In the genomic region with DNA sequence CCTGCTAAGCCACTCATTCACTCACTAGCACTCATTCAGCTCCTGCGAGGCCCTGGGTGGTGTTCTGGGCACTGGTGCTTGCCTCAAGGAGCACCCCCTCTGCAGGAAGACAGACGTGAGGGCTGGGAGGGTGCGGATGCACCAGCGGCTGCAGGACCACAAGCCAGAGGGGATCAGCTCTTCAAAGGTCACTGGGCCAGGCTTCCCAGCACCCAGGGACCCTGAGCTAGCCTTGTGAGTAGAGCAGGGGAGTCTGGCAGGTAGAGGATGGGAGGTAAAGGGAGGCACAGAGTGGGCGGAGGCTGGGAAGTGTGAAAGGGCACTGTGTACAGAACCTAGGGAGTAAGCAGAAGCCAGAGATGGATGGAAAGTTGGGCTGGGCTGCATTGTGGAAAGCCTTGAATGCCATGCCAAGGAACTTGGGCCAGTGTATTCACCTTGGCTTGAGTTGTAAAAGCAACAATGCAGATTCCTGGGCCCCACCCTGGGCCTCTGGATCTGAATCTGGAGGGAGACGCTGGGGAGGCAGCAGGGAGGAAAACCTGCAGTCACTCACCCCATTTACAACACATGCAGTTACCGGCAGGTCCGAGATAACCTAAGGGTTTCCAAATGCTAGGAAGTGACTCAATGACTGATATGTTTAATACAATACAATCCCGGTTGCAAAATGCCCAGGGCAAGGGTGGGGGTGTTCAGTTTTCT, we compare ENCODE assay signal across 8 cellular contexts. TPM values are rescaled to one million over a fixed set of nuclear protein-coding genes. Genes with fewer than 3 reads are reported as not detected.
DNase-seq lines count a peak whose midpoint lies in the region; ATAC-seq, FAIRE-seq and TF ChIP-seq lines count a peak whose summit lies in the region.

No MANE protein-coding gene starts in this region.

- intact Hi-C loops in Caco-2 (cut with micrococcal nuclease; ENCODE audit: unreplicated experiment) (loop anchor here (10.0 kb wide), 1 partner anchor 81 kb away; no protein-coding TSS in a partner anchor), OCI-LY7 (cut with micrococcal nuclease; ENCODE audit: unreplicated experiment) (loop anchor here (2.0 to 5.0 kb wide), 4 partner anchors 52 to 142 kb away; no protein-coding TSS in a partner anchor), heart right ventricle (cut with DNase I) (loop anchor here in 7 of 10 donors (2.0 to 10.0 kb wide), 7 partner anchors 15 to 81 kb away; no protein-coding TSS in a partner anchor)

- H3K36me3 Mint-ChIP-seq in Caco-2 (ENCODE audit: insufficient read depth, unreplicated experiment), result peaks cover 6% of the 10 kb centered on the region
- peaks cover 23% of the 10 kb centered on the region for H3K36me3 Mint-ChIP-seq in activated naive CD4-positive, alpha-beta T cell treated with anti-CD3 and anti-CD28 coated beads, Interleukin-2, amount 50 U/mL, for 24 hours

- H3K4me3 ChIP-seq in Caco-2 (ENCODE audit: low read depth, low read length) (peak overlapping the region; percentile 11; the same call in 1 of the 2 replicates), OCI-LY7 (ENCODE audit: low read depth, low read length, poor library complexity, severe bottlenecking) (peak overlapping the region; percentile 93), heart right ventricle (peak overlapping the region in 9 of 10 donors; percentile 72 to 97 (median 90)), skin epidermis (peak overlapping the region; percentile 53 to 97 (median 74))

- peak; percentile 8 to 71 (median 60) for ATAC-seq in heart right ventricle
- no peak for ATAC-seq in GM21528 (IDR thresholded peaks at IDR 0.05; ENCODE audit: low FRiP score, unreplicated experiment)
- no peak for ATAC-seq in HG03175 (IDR thresholded peaks at IDR 0.05; ENCODE audit: unreplicated experiment)

- H3K27me3 ChIP-seq in Caco-2 (replicated peaks; ENCODE audit: control insufficient read depth, insufficient read depth, low read length), result no peaks in the 10 kb centered on the region
- peaks cover 0 to 16% (median 0%) of the 10 kb centered on the region in 7 donors for H3K27me3 ChIP-seq in heart right ventricle

- H3K4me2 ChIP-seq in OCI-LY7 (ENCODE audit: low read length), result peak overlapping the region; percentile 94

- peak overlapping the region; percentile 88 for H3K4me3 Mint-ChIP-seq in Caco-2 (ENCODE audit: unreplicated experiment)
- peak overlapping the region; percentile 93 for H3K4me3 Mint-ChIP-seq in activated naive CD4-positive, alpha-beta T cell treated with anti-CD3 and anti-CD28 coated beads, Interleukin-2, amount 50 U/mL, for 24 hours

- POLR2A ChIA-PET in Caco-2 (lab: Charles Lee) (interaction anchor here (0.6 kb wide), 1 partner anchor 10 kb away, joined by 4 read pairs; no protein-coding TSS in a partner anchor), OCI-LY7 (lab: Charles Lee) (interaction anchor here (0.7 to 2.1 kb wide), 6 partner anchors 13 to 101 kb away, joined by 3 to 6 read pairs (median 3); no protein-coding TSS in a partner anchor)

- DNase-seq in Caco-2 (peak; percentile 21 to 50), OCI-LY7 (ENCODE audit: low spot score) (peak; percentile 61), heart right ventricle (peak; percentile 36 to 64), GM12891 (ENCODE audit: insufficient read length, low spot score) (no peak)

- BruUV-seq in Caco-2 (replicated peaks; lab: Mats Ljungman, UMichigan), result no TSS peak
- BruUV-seq in OCI-LY7 (replicated peaks; lab: Mats Ljungman, UMichigan), result no TSS peak

- H3K79me2 ChIP-seq in OCI-LY7 (ENCODE audit: insufficient read depth, low read depth, low read length), result peaks cover 20% of the 10 kb centered on the region; the same call in 1 of the 2 replicates

- no peaks in the 10 kb centered on the region for H3K27me3 Mint-ChIP-seq in Caco-2 (ENCODE audit: insufficient read depth, unreplicated experiment)
- no peaks in the 10 kb centered on the region for H3K27me3 Mint-ChIP-seq in activated naive CD4-positive, alpha-beta T cell treated with anti-CD3 and anti-CD28 coated beads, Interleukin-2, amount 50 U/mL, for 24 hours

- H3K9me2 ChIP-seq in OCI-LY7 (ENCODE audit: insufficient read depth, low read length), result no peaks in the 10 kb centered on the region

- H3K4me1 ChIP-seq in Caco-2 (peaks cover 32% of the 10 kb centered on the region), OCI-LY7 (ENCODE audit: insufficient read depth, low read length, poor library complexity, severe bottlenecking) (peaks cover 53% of the 10 kb centered on the region), heart right ventricle (peaks cover 0 to 68% (median 36%) of the 10 kb centered on the region in 9 donors)

- FAIRE-seq in GM12891 (lab: Jason Lieb, UNC), result no peak

- H2AFZ ChIP-seq in OCI-LY7 (ENCODE audit: low read length), result no peak overlapping the region

- H3K27ac ChIP-seq in OCI-LY7 (ENCODE audit: low read depth, low read length, poor library complexity, severe bottlenecking), result no peak overlapping the region
- H3K27ac ChIP-seq in heart right ventricle, result peak overlapping the region in 9 of 10 donors; percentile 62 to 100 (median 96)
- peak overlapping the region; percentile 8 to 100 (median 99) for H3K27ac ChIP-seq in skin epidermis

- H3K36me3 ChIP-seq in Caco-2 (ENCODE audit: control insufficient read depth, insufficient read depth, low read length) (no peaks in the 10 kb centered on the region), OCI-LY7 (ENCODE audit: insufficient read depth, low read length) (no peaks in the 10 kb centered on the region; the same call in 1 of the 2 replicates), heart right ventricle (peaks cover 0 to 23% (median 0%) of the 10 kb centered on the region in 9 donors)

- H3K27ac Mint-ChIP-seq in Caco-2 (ENCODE audit: unreplicated experiment), result peak overlapping the region; percentile 74
- peak overlapping the region; percentile 85 for H3K27ac Mint-ChIP-seq in activated naive CD4-positive, alpha-beta T cell treated with anti-CD3 and anti-CD28 coated beads, Interleukin-2, amount 50 U/mL, for 24 hours

- WGBS in heart right ventricle, 2 donors, result 34 to 37% methylated on average over 9 of the region's 9 CpGs

- peaks cover 31% of the 10 kb centered on the region for H3K4me1 Mint-ChIP-seq in Caco-2 (ENCODE audit: low read depth, unreplicated experiment)
- H3K4me1 Mint-ChIP-seq in activated naive CD4-positive, alpha-beta T cell treated with anti-CD3 and anti-CD28 coated beads, Interleukin-2, amount 50 U/mL, for 24 hours, result peaks cover 52% of the 10 kb centered on the region

- CTCF ChIA-PET in Caco-2 (lab: Charles Lee) (no interaction called here), OCI-LY7 (lab: Charles Lee; ENCODE audit: unreplicated experiment) (no interaction called here)

- TF ChIP-seq CTCF in Caco-2 (IDR thresholded peaks at IDR 0.05; ENCODE audit: insufficient read depth in 1 of 2, low read depth in 1 of 2, low read length in 1 of 2, severe bottlenecking in 1 of 2, unreplicated experiment in 1 of 2) (no peak), OCI-LY7 (conservative IDR thresholded peaks at IDR 0.05; ENCODE audit: low read length) (peak; percentile 25; the same call in 1 of the 2 replicates), heart right ventricle (IDR thresholded peaks at IDR 0.05) (peak in 1 of 9 donors; percentile 14)

- H3K9me3 ChIP-seq in Caco-2 (no peaks in the 10 kb centered on the region), OCI-LY7 (ENCODE audit: low read length) (no peaks in the 10 kb centered on the region), heart right ventricle (no peaks in the 10 kb centered on the region)

- TF ChIP-seq POLR2A in GM12891 (IDR thresholded peaks at IDR 0.05; ENCODE audit: low read depth, low read length), result no peak

- no peaks in the 10 kb centered on the region for H3K9me3 Mint-ChIP-seq in Caco-2 (ENCODE audit: unreplicated experiment)
- no peaks in the 10 kb centered on the region for H3K9me3 Mint-ChIP-seq in activated naive CD4-positive, alpha-beta T cell treated with anti-CD3 and anti-CD28 coated beads, Interleukin-2, amount 50 U/mL, for 24 hours

- H4K20me1 ChIP-seq in OCI-LY7 (ENCODE audit: insufficient read depth, low read length), result peaks cover 4% of the 10 kb centered on the region; the same call in 1 of the 2 replicates

TF ChIP-seq in GM12891, 5 proteins besides CTCF, POLR2A, EP300 and RAD21:
- no peak for TF ChIP-seq PAX5 (IDR thresholded peaks at IDR 0.05; ENCODE audit: insufficient read depth, low read length, severe bottlenecking)
- no peak for TF ChIP-seq SPI1 (IDR thresholded peaks at IDR 0.05; ENCODE audit: low read depth, low read length)
- no peak for TF ChIP-seq POU2F2 (IDR thresholded peaks at IDR 0.05; ENCODE audit: low read depth, low read length)

RNA-seq across cellular contexts. Expression of a gene that starts 1.7 kb away (rescaled TPM):
- 32.6 and 34.4 TPM in 2 replicates for total RNA-seq in Caco-2 (2022)
- total RNA-seq in OCI-LY7 (2014; rRNA removed; shearing (Covaris generic)), result 33.0 and 82.8 TPM in 2 replicates
- total RNA-seq in OCI-LY7 (2022), result 73.1 and 101 TPM in 2 replicates
- 10 to 100 TPM in 4 of 10 donors, 1 to 10 TPM in 6; 5.0 to 28.9 (median 9.7) TPM for total RNA-seq in heart right ventricle
- 10 to 100 TPM; 10.0 to 10.2 TPM for polyA plus RNA-seq in heart right ventricle
- 20.9 TPM for polyA plus RNA-seq in GM12891 (2012; ENCODE audit: low read depth, missing spikeins)

RNA-seq across cellular contexts. Expression of a gene that starts 46.9 kb away (rescaled TPM):
- total RNA-seq in Caco-2 (2022) (33.4 and 37.0 TPM in 2 replicates), OCI-LY7 (2022) (84.0 and 89.4 TPM in 2 replicates), heart right ventricle (10 to 100 TPM; 33.5 to 46.3 (median 38.1) TPM)
- 51.1 and 52.1 TPM in 2 replicates for total RNA-seq in OCI-LY7 (2014; rRNA removed; shearing (Covaris generic))
- polyA plus RNA-seq in heart right ventricle, result 10 to 100 TPM; 36.1 to 57.1 TPM
- polyA plus RNA-seq in GM12891 (2012; ENCODE audit: low read depth, missing spikeins), result 81.9 TPM

Comparison
In these comparisons a context has a peak if more than half of its experiments do, and no peak if none do; other contexts are left out.
1. H3K4me3 ChIP-seq: peak in every context shown above with its lines; median percentile 93 in OCI-LY7; 90 in heart right ventricle; 74 in skin epidermis; 11 in Caco-2.
2. ATAC-seq: peak in heart right ventricle (8 of 8); none in GM21528 (single experiment) and HG03175 (single experiment).